In the genomic region with DNA sequence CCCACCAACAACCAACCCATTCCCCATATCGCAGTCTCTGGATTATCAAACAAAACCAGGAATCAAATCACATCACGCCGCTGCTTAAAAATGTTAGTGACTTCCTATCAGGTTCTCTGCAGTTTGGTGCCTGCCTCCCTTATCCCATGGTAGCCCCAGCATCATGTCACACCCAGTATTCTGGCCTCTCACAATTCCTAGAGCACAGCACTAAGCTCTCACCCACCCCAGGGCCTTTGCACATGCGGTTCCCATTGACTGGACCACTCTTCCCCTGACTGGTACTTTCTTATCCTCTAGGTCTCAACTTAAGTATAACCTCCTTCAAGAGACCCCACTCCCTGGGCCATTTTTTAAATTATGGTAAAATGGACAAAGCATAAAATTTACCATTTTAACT, we compare ENCODE assay signal across 2 cellular contexts.
TF ChIP-seq lines count a peak whose summit lies in the region.

No MANE protein-coding gene starts in this region.

TF ChIP-seq in SK-N-SH, 30 proteins besides CTCF, POLR2A, EP300 and RAD21:
- TF ChIP-seq, protein P1, sequence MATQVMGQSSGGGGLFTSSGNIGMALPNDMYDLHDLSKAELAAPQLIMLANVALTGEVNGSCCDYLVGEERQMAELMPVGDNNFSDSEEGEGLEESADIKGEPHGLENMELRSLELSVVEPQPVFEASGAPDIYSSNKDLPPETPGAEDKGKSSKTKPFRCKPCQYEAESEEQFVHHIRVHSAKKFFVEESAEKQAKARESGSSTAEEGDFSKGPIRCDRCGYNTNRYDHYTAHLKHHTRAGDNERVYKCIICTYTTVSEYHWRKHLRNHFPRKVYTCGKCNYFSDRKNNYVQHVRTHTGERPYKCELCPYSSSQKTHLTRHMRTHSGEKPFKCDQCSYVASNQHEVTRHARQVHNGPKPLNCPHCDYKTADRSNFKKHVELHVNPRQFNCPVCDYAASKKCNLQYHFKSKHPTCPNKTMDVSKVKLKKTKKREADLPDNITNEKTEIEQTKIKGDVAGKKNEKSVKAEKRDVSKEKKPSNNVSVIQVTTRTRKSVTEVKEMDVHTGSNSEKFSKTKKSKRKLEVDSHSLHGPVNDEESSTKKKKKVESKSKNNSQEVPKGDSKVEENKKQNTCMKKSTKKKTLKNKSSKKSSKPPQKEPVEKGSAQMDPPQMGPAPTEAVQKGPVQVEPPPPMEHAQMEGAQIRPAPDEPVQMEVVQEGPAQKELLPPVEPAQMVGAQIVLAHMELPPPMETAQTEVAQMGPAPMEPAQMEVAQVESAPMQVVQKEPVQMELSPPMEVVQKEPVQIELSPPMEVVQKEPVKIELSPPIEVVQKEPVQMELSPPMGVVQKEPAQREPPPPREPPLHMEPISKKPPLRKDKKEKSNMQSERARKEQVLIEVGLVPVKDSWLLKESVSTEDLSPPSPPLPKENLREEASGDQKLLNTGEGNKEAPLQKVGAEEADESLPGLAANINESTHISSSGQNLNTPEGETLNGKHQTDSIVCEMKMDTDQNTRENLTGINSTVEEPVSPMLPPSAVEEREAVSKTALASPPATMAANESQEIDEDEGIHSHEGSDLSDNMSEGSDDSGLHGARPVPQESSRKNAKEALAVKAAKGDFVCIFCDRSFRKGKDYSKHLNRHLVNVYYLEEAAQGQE (IDR thresholded peaks at IDR 0.05; ENCODE audit: low read depth, low read length): no peak
- TF ChIP-seq MXI1 (IDR thresholded peaks at IDR 0.05; ENCODE audit: low read depth, low read length) (no peak), FOXJ3 (CRISPR knock-in tag; IDR thresholded peaks at IDR 0.05) (no peak), TCF12 (IDR thresholded peaks at IDR 0.05) (no peak), JUND (IDR thresholded peaks at IDR 0.05) (no peak), NFIC (IDR thresholded peaks at IDR 0.05; ENCODE audit: borderline replicate concordance) (no peak), SIN3A (IDR thresholded peaks at IDR 0.05; ENCODE audit: borderline replicate concordance, low read depth, low read length) (no peak), ELF1 (IDR thresholded peaks at IDR 0.05) (no peak), CHD2 (IDR thresholded peaks at IDR 0.05; ENCODE audit: low read length, partially characterized antibody) (no peak), SMC3 (IDR thresholded peaks at IDR 0.05; ENCODE audit: low read depth, low read length) (no peak), MEF2A (IDR thresholded peaks at IDR 0.05; ENCODE audit: borderline replicate concordance, low read depth) (no peak), RFX5 (IDR thresholded peaks at IDR 0.05; ENCODE audit: low read length) (no peak), YY1 (IDR thresholded peaks at IDR 0.05; ENCODE audit: low read depth) (no peak), EZH2phosphoT487 (IDR thresholded peaks at IDR 0.05; ENCODE audit: borderline replicate concordance, low read depth) (no peak)
- TF ChIP-seq, protein P2, sequence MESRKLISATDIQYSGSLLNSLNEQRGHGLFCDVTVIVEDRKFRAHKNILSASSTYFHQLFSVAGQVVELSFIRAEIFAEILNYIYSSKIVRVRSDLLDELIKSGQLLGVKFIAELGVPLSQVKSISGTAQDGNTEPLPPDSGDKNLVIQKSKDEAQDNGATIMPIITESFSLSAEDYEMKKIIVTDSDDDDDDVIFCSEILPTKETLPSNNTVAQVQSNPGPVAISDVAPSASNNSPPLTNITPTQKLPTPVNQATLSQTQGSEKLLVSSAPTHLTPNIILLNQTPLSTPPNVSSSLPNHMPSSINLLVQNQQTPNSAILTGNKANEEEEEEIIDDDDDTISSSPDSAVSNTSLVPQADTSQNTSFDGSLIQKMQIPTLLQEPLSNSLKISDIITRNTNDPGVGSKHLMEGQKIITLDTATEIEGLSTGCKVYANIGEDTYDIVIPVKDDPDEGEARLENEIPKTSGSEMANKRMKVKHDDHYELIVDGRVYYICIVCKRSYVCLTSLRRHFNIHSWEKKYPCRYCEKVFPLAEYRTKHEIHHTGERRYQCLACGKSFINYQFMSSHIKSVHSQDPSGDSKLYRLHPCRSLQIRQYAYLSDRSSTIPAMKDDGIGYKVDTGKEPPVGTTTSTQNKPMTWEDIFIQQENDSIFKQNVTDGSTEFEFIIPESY (IDR thresholded peaks at IDR 0.05; ENCODE audit: borderline replicate concordance, low read depth): no peak
- TF ChIP-seq, protein P3, sequence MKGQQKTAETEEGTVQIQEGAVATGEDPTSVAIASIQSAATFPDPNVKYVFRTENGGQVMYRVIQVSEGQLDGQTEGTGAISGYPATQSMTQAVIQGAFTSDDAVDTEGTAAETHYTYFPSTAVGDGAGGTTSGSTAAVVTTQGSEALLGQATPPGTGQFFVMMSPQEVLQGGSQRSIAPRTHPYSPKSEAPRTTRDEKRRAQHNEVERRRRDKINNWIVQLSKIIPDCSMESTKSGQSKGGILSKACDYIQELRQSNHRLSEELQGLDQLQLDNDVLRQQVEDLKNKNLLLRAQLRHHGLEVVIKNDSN (IDR thresholded peaks at IDR 0.05; ENCODE audit: borderline replicate concordance, low read depth): no peak
- TF ChIP-seq, protein P4, sequence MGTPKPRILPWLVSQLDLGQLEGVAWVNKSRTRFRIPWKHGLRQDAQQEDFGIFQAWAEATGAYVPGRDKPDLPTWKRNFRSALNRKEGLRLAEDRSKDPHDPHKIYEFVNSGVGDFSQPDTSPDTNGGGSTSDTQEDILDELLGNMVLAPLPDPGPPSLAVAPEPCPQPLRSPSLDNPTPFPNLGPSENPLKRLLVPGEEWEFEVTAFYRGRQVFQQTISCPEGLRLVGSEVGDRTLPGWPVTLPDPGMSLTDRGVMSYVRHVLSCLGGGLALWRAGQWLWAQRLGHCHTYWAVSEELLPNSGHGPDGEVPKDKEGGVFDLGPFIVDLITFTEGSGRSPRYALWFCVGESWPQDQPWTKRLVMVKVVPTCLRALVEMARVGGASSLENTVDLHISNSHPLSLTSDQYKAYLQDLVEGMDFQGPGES (IDR thresholded peaks at IDR 0.05; ENCODE audit: low read depth, low read length): no peak

TF ChIP-seq in SK-N-SH treated with all-trans-retinoic acid at 6 μM for 48 hours, 23 proteins besides CTCF, POLR2A, EP300 and RAD21 (continued from another document):
- TF ChIP-seq, protein P5, sequence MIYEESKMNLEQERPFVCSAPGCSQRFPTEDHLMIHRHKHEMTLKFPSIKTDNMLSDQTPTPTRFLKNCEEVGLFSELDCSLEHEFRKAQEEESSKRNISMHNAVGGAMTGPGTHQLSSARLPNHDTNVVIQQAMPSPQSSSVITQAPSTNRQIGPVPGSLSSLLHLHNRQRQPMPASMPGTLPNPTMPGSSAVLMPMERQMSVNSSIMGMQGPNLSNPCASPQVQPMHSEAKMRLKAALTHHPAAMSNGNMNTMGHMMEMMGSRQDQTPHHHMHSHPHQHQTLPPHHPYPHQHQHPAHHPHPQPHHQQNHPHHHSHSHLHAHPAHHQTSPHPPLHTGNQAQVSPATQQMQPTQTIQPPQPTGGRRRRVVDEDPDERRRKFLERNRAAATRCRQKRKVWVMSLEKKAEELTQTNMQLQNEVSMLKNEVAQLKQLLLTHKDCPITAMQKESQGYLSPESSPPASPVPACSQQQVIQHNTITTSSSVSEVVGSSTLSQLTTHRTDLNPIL (CRISPR knock-in tag; IDR thresholded peaks at IDR 0.05; ENCODE audit: low read depth): no peak
- TF ChIP-seq ZNF70 (CRISPR knock-in tag; IDR thresholded peaks at IDR 0.05): no peak
- no peak for TF ChIP-seq RARB (CRISPR knock-in tag; IDR thresholded peaks at IDR 0.05)
- TF ChIP-seq GLIS3 (CRISPR knock-in tag; IDR thresholded peaks at IDR 0.05): no peak
- TF ChIP-seq, protein P6, sequence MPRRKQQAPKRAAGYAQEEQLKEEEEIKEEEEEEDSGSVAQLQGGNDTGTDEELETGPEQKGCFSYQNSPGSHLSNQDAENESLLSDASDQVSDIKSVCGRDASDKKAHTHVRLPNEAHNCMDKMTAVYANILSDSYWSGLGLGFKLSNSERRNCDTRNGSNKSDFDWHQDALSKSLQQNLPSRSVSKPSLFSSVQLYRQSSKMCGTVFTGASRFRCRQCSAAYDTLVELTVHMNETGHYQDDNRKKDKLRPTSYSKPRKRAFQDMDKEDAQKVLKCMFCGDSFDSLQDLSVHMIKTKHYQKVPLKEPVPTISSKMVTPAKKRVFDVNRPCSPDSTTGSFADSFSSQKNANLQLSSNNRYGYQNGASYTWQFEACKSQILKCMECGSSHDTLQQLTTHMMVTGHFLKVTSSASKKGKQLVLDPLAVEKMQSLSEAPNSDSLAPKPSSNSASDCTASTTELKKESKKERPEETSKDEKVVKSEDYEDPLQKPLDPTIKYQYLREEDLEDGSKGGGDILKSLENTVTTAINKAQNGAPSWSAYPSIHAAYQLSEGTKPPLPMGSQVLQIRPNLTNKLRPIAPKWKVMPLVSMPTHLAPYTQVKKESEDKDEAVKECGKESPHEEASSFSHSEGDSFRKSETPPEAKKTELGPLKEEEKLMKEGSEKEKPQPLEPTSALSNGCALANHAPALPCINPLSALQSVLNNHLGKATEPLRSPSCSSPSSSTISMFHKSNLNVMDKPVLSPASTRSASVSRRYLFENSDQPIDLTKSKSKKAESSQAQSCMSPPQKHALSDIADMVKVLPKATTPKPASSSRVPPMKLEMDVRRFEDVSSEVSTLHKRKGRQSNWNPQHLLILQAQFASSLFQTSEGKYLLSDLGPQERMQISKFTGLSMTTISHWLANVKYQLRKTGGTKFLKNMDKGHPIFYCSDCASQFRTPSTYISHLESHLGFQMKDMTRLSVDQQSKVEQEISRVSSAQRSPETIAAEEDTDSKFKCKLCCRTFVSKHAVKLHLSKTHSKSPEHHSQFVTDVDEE (CRISPR knock-in tag; IDR thresholded peaks at IDR 0.05): no peak
- no peak for TF ChIP-seq CSDC2 (CRISPR knock-in tag; IDR thresholded peaks at IDR 0.05)
- TF ChIP-seq ISL1 (CRISPR knock-in tag; IDR thresholded peaks at IDR 0.05): no peak
- TF ChIP-seq TOX (CRISPR knock-in tag; IDR thresholded peaks at IDR 0.05; ENCODE audit: borderline replicate concordance): no peak
- no peak for TF ChIP-seq OSR1 (CRISPR knock-in tag; IDR thresholded peaks at IDR 0.05)
- TF ChIP-seq, protein P7, sequence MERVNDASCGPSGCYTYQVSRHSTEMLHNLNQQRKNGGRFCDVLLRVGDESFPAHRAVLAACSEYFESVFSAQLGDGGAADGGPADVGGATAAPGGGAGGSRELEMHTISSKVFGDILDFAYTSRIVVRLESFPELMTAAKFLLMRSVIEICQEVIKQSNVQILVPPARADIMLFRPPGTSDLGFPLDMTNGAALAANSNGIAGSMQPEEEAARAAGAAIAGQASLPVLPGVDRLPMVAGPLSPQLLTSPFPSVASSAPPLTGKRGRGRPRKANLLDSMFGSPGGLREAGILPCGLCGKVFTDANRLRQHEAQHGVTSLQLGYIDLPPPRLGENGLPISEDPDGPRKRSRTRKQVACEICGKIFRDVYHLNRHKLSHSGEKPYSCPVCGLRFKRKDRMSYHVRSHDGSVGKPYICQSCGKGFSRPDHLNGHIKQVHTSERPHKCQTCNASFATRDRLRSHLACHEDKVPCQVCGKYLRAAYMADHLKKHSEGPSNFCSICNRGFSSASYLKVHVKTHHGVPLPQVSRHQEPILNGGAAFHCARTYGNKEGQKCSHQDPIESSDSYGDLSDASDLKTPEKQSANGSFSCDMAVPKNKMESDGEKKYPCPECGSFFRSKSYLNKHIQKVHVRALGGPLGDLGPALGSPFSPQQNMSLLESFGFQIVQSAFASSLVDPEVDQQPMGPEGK (CRISPR knock-in tag; IDR thresholded peaks at IDR 0.05; ENCODE audit: borderline replicate concordance): no peak
